19 cellular contexts compared by ENCODE assay signal in genomic region chr7:102211590-102212550, GRCh38.
DNase-seq lines count a peak whose midpoint lies in the region; ATAC-seq, FAIRE-seq and TF ChIP-seq lines count a peak whose summit lies in the region.
"Had no signal": no experiment of that assay in that cellular context is flagged by ENCODE, and none has a peak within 500 bp of the region (broad histone marks: within the 10 kb centered on the region; RNA-seq: fewer than 3 reads in every experiment).

No MANE protein-coding gene starts in this region.

- no peak for FAIRE-seq in GM12878 (lab: Jason Lieb, UNC)
- FAIRE-seq: G401.6, small intestine had no signal

- no peak for TF ChIP-seq RAD21 in GM12878 (IDR thresholded peaks at IDR 0.05; ENCODE audit: insufficient read depth, low read depth, low read length)

- no peaks in the 10 kb centered on the region for H4K20me1 ChIP-seq in GM12878 (ENCODE audit: control insufficient read depth, insufficient read depth)

- no peaks in the 10 kb centered on the region for H3K27me3 Mint-ChIP-seq in activated T-helper 17 cell treated with anti-CD3 and anti-CD28 coated beads, Interleukin-2, amount 50 U/mL, for 72 hours
- H3K27me3 Mint-ChIP-seq: dendritic cell treated with granulocyte-macrophage colony-stimulating factor and Interleukin-4, amounts not matched to agents 40 ng/mL and 50 ng/mL, for 4 days had no signal

- RAD21 ChIA-PET in GM12878 (lab: Charles Lee; ENCODE audit: unreplicated experiment), result interaction anchor here (0.6 to 1.1 kb wide), 3 partner anchors 19 to 393 kb away, joined by 3 to 4 read pairs (median 3); no protein-coding TSS in a partner anchor

- H3K36me3 ChIP-seq in GM12878 (ENCODE audit: control insufficient read depth in 2 of 2, insufficient read depth in 2 of 2, low read length in 1 of 2) (peaks cover 6 to 13% of the 10 kb centered on the region in 2 experiments; a peak in 3 of 4 replicates), aorta (ENCODE audit: control insufficient read depth in 1 of 2, insufficient read depth in 2 of 2, low read length in 1 of 2) (no peaks in the 10 kb centered on the region)

- H3K4me1 ChIP-seq in GM12878 (ENCODE audit: control insufficient read depth, insufficient read depth, low read length), result peaks cover 18% of the 10 kb centered on the region
- H3K4me1 ChIP-seq in aorta (ENCODE audit: control insufficient read depth in 1 of 2, insufficient read depth in 2 of 2, low read length in 2 of 2), result no peaks in the 10 kb centered on the region
- H3K4me1 ChIP-seq: ascending aorta had no signal

- H3K79me2 ChIP-seq in GM12878 (ENCODE audit: control insufficient read depth, insufficient read depth, low read length), result no peaks in the 10 kb centered on the region

- CTCF ChIA-PET in GM12878 (lab: Yijun Ruan, JAX), result no interaction called here

- intact Hi-C loops in GM12878 (cut with micrococcal nuclease; ENCODE audit: unreplicated experiment) (no loop called here), aorta (cut with DNase I) (no loop called here)

- SMC1A ChIA-PET in GM12878 (lab: Charles Lee; ENCODE audit: uncharacterized antibody, unreplicated experiment), result interaction anchor here (0.8 to 1.2 kb wide), 3 partner anchors 24 to 616 kb away, joined by 3 to 4 read pairs (median 3); no protein-coding TSS in a partner anchor

- no peaks in the 10 kb centered on the region for H3K27me3 ChIP-seq in GM12878 (replicated peaks in 1 of 2; ENCODE audit: control insufficient read depth in 2 of 2, insufficient read depth in 2 of 2, low read length in 1 of 2)
- H3K27me3 ChIP-seq in aorta (ENCODE audit: control insufficient read depth in 1 of 2, insufficient read depth in 2 of 2, low read length in 1 of 2), result no peaks in the 10 kb centered on the region
- H3K27me3 ChIP-seq: ascending aorta, esophagus muscularis mucosa had no signal

- peaks cover 5% of the 10 kb centered on the region for H3K36me3 Mint-ChIP-seq in activated T-helper 17 cell treated with anti-CD3 and anti-CD28 coated beads, Interleukin-2, amount 50 U/mL, for 72 hours (ENCODE audit: low read depth)

- no peak for TF ChIP-seq CTCF in GM13976 (IDR thresholded peaks at IDR 0.05; ENCODE audit: borderline replicate concordance, control extremely low read depth, extremely low read depth, insufficient read depth, missing control alignments)
- TF ChIP-seq CTCF in GM12878 (IDR thresholded peaks at IDR 0.05 in 2 of 3, conservative IDR thresholded peaks at IDR 0.05 in 1 of 3; ENCODE audit: control insufficient read depth in 2 of 3, extremely low read depth in 1 of 3, insufficient read depth in 1 of 3, low read depth in 3 of 3, low read length in 3 of 3), result no peak

- H2AFZ ChIP-seq in GM12878 (ENCODE audit: control insufficient read depth, low read depth, low read length), result peak overlapping the region; percentile 82

- H3K9ac ChIP-seq in GM12878 (ENCODE audit: control insufficient read depth, insufficient read depth, low read length), result peak overlapping the region; percentile 49

- no peaks in the 10 kb centered on the region for H3K9me3 ChIP-seq in GM12878 (replicated peaks; ENCODE audit: control insufficient read depth, insufficient read depth, low read length)
- H3K9me3 ChIP-seq in aorta (ENCODE audit: control insufficient read depth, low read length), result no peaks in the 10 kb centered on the region
- H3K9me3 ChIP-seq: ascending aorta, esophagus muscularis mucosa had no signal

- no peak overlapping the region for H3K27ac Mint-ChIP-seq in activated T-helper 17 cell treated with anti-CD3 and anti-CD28 coated beads, Interleukin-2, amount 50 U/mL, for 72 hours
- H3K27ac Mint-ChIP-seq: dendritic cell treated with granulocyte-macrophage colony-stimulating factor and Interleukin-4, amounts not matched to agents 40 ng/mL and 50 ng/mL, for 4 days had no signal

- peak in 1 of 2 experiments; percentile 45; a peak in 1 of 4 replicates for TF ChIP-seq EP300 in GM12878 (IDR thresholded peaks at IDR 0.05; ENCODE audit: borderline replicate concordance in 1 of 2, control insufficient read depth in 1 of 2, low read depth in 2 of 2, low read length in 2 of 2)

- H3K4me2 ChIP-seq in GM12878 (ENCODE audit: control insufficient read depth, insufficient read depth), result peak overlapping the region; percentile 59; the same call in 1 of the 2 replicates

- POLR2A ChIA-PET in GM12878 (lab: Charles Lee), result interaction anchor here (0.7 kb wide), 1 partner anchor 183 kb away, joined by 7 read pairs; no protein-coding TSS in a partner anchor

- H3K27ac ChIP-seq in GM12878 (ENCODE audit: control insufficient read depth, insufficient read depth) (peak overlapping the region; percentile 89), aorta (ENCODE audit: low read depth in 1 of 2, low read length in 2 of 2) (no peak overlapping the region)
- H3K27ac ChIP-seq: ascending aorta, esophagus muscularis mucosa had no signal

- H3K4me3 ChIP-seq in GM12878 (no peak overlapping the region; the same call in 1 of the 2 replicates), aorta (ENCODE audit: low read length in 2 of 2) (no peak overlapping the region)
- H3K4me3 ChIP-seq: ascending aorta, esophagus muscularis mucosa had no signal

- WGBS in GM12878 (ENCODE audit: insufficient coverage, insufficient replicate concordance, low lambda C conversion rate, missing lambda C conversion rate), result 10% methylated on average over 20 of the region's 22 CpGs
- 83 to 86% methylated on average over 22 of the region's 22 CpGs for WGBS in aorta, 2 donors

- DNase-seq in GM13976 (ENCODE audit: low spot score), result peak; percentile 87
- DNase-seq in GM12878 (ENCODE audit: low read depth, low spot score), result peak; percentile 69
- DNase-seq in NCI-H748 (lab: John Stamatoyannopoulos, UW; ENCODE audit: unreplicated experiment), result no peak
- DNase-seq in aorta, result no peak
- DNase-seq in SHP77 treated with DMSO at 0.1 percent for 48 hours (lab: John Stamatoyannopoulos, UW), result no peak
- DNase-seq: activated effector memory CD4-positive, alpha-beta T cell treated with anti-CD3 and anti-CD28 coated beads, Interleukin-2, amount 50 U/mL, for 16 hours; COR-L47; HCEC 1CT; kidney glomerular epithelial cell; NCI-H1105; OCI-M1 had no signal

- no peak overlapping the region for H3K4me3 Mint-ChIP-seq in activated T-helper 17 cell treated with anti-CD3 and anti-CD28 coated beads, Interleukin-2, amount 50 U/mL, for 72 hours
- H3K4me3 Mint-ChIP-seq: dendritic cell treated with granulocyte-macrophage colony-stimulating factor and Interleukin-4, amounts not matched to agents 40 ng/mL and 50 ng/mL, for 4 days had no signal

- peaks cover 4% of the 10 kb centered on the region for H3K4me1 Mint-ChIP-seq in activated T-helper 17 cell treated with anti-CD3 and anti-CD28 coated beads, Interleukin-2, amount 50 U/mL, for 72 hours

- BruUV-seq in GM12878 (replicated peaks; lab: Mats Ljungman, UMichigan), result no TSS peak

- peak; percentile 30; the same call in 1 of the 2 replicates for TF ChIP-seq POLR2A in GM12878 (IDR thresholded peaks at IDR 0.05; ENCODE audit: low read depth, low read length)

- ATAC-seq in GM19351 (IDR thresholded peaks at IDR 0.05; ENCODE audit: unreplicated experiment), result peak; percentile 70
- peak; percentile 87 for ATAC-seq in HG02852 (IDR thresholded peaks at IDR 0.05; ENCODE audit: unreplicated experiment)
- ATAC-seq in GM12878, result peak; percentile 96
- no peak for ATAC-seq in aorta (ENCODE audit: low FRiP score)
- ATAC-seq in activated T-helper 17 cell treated with anti-CD3 and anti-CD28 coated beads, Interleukin-2, amount 50 U/mL, for 72 hours (replicated peaks), result no peak

- H3K9me3 Mint-ChIP-seq in activated T-helper 17 cell treated with anti-CD3 and anti-CD28 coated beads, Interleukin-2, amount 50 U/mL, for 72 hours, result no peaks in the 10 kb centered on the region
- H3K9me3 Mint-ChIP-seq: dendritic cell treated with granulocyte-macrophage colony-stimulating factor and Interleukin-4, amounts not matched to agents 40 ng/mL and 50 ng/mL, for 4 days had no signal

- in situ Hi-C loops in GM13976 (cut with MboI; ENCODE audit: low sequenced_read_pairs, unreplicated experiment) (no loop called here), GM12878 (cut with MboI) (no loop called here)

TF ChIP-seq in GM12878, 131 proteins besides CTCF, POLR2A, EP300 and RAD21 (continues in another document):
- TF ChIP-seq BACH1 (IDR thresholded peaks at IDR 0.05; ENCODE audit: borderline replicate concordance) (peak; percentile 25; the same call in 1 of the 2 replicates), CEBPB (IDR thresholded peaks at IDR 0.05; ENCODE audit: borderline replicate concordance in 1 of 2, low read depth in 2 of 2, low read length in 2 of 2) (no peak), NFXL1 (IDR thresholded peaks at IDR 0.05; ENCODE audit: borderline replicate concordance) (no peak), ATF7 (IDR thresholded peaks at IDR 0.05; ENCODE audit: low read depth) (0 out of 2 replicates have a peak, but pooled peaks have one; percentile 11), KAT2A (conservative IDR thresholded peaks at IDR 0.05; ENCODE audit: control insufficient read depth, low read depth, low read length) (no peak), CEBPZ (IDR thresholded peaks at IDR 0.05; ENCODE audit: low read depth, low read length) (no peak), CHD4 (IDR thresholded peaks at IDR 0.05) (no peak), POU2F2 (IDR thresholded peaks at IDR 0.05; ENCODE audit: borderline replicate concordance, low read depth, low read length) (peak; percentile 50; the same call in 2 of the 3 replicates), SREBF1 (IDR thresholded peaks at IDR 0.05; ENCODE audit: low read length) (no peak), NR2F1 (conservative IDR thresholded peaks at IDR 0.05) (peak; percentile 68)

Comparison
In these comparisons a context has a peak if more than half of its experiments do, and no peak if none do; other contexts are left out.
1. DNase-seq: peak in GM13976 (single experiment) and GM12878 (single experiment); none in NCI-H748 (single experiment), aorta (0 of 2) and SHP77 treated with DMSO at 0.1 percent for 48 hours (single experiment).
2. ATAC-seq: peak in GM19351 (single experiment), HG02852 (single experiment) and GM12878 (single experiment); none in aorta (single experiment) and activated T-helper 17 cell treated with anti-CD3 and anti-CD28 coated beads, Interleukin-2, amount 50 U/mL, for 72 hours (single experiment).